In genomic region chr19:54642935-54643334, GRCh38 we compare ENCODE assay signal across 10 cellular contexts. TPM values are rescaled to one million over a fixed set of nuclear protein-coding genes. Genes with fewer than 3 reads are reported as not detected.
"Had no signal": no experiment of that assay in that cellular context is flagged by ENCODE, and none has a peak within 500 bp of the region (broad histone marks: within the 10 kb centered on the region; RNA-seq: fewer than 3 reads in every experiment).

No MANE protein-coding gene starts in this region.

RNA-seq across cellular contexts. Expression of gene LILRB1, which starts 12.7 kb away (rescaled TPM):
- total RNA-seq: activated T-helper 2 cell treated with anti-CD3 and anti-CD28 coated beads, Interferon-gamma antibody, Interleukin-2, Interleukin-4, amounts not matched to agents 10 μg/mL and 5 μg/mL and 100 μg/mL, durations not matched to agents 14 hours and 24 hours and 36 hours; cardiac muscle cell; SJCRH30; T-helper 1 cell treated with Interleukin-12 subunit alpha and Interleukin-12 subunit beta and Interleukin-4 antibody, amounts not matched to agents 30 ng/mL and 1 ng/mL, for 36 hours had no signal
- polyA plus RNA-seq: cardiac muscle cell had no signal

RNA-seq across cellular contexts. Expression of gene LILRB4, which starts 19.9 kb away (rescaled TPM):
- total RNA-seq: activated CD4-positive, alpha-beta T cell treated with anti-CD3 and anti-CD28 coated beads, Interleukin-2, amount 10 ng/mL, durations not matched to agents 24 days and 14 days; activated CD8-positive, alpha-beta memory T cell treated with anti-CD3 and anti-CD28 coated beads for 36 hours; activated CD8-positive, alpha-beta T cell treated with anti-CD3 and anti-CD28 coated beads for 36 hours; cardiac muscle cell; SJCRH30; T-helper 1 cell treated with Interleukin-12 subunit alpha and Interleukin-12 subunit beta and Interleukin-4 antibody, amounts not matched to agents 30 ng/mL and 1 ng/mL, for 36 hours had no signal
- polyA plus RNA-seq: cardiac muscle cell had no signal

RNA-seq across cellular contexts. Expression of gene LILRA1, which starts 49.5 kb away (rescaled TPM):
- total RNA-seq: activated CD4-positive, alpha-beta T cell treated with anti-CD3 and anti-CD28 coated beads, Interleukin-2, amount 10 ng/mL, durations not matched to agents 24 days and 14 days; activated CD8-positive, alpha-beta memory T cell treated with anti-CD3 and anti-CD28 coated beads for 36 hours; activated CD8-positive, alpha-beta T cell treated with anti-CD3 and anti-CD28 coated beads for 36 hours; activated naive CD8-positive, alpha-beta T cell treated with anti-CD3 and anti-CD28 coated beads, Interleukin-2, amount 10 ng/mL, durations not matched to agents 7 days and 5 days; activated T-helper 2 cell treated with anti-CD3 and anti-CD28 coated beads, Interferon-gamma antibody, Interleukin-2, Interleukin-4, amounts not matched to agents 10 μg/mL and 5 μg/mL and 100 μg/mL, durations not matched to agents 14 hours and 24 hours and 36 hours; ascending aorta; cardiac muscle cell; SJCRH30; T-helper 1 cell treated with Interleukin-12 subunit alpha and Interleukin-12 subunit beta and Interleukin-4 antibody, amounts not matched to agents 30 ng/mL and 1 ng/mL, for 36 hours; T-helper 2 cell treated with Interferon-gamma antibody and Interleukin-4, amounts not matched to agents 100 ng/mL and 5 ng/mL, for 36 hours had no signal
- polyA plus RNA-seq: cardiac muscle cell had no signal
